In genomic region chr16:24755201-24755874, GRCh38 we compare ENCODE assay signal across 20 cellular contexts. TPM values are rescaled to one million over a fixed set of nuclear protein-coding genes. Genes with fewer than 3 reads are reported as not detected.
DNase-seq lines count a peak whose midpoint lies in the region; ATAC-seq and TF ChIP-seq lines count a peak whose summit lies in the region.
"Had no signal": no experiment of that assay in that cellular context is flagged by ENCODE, and none has a peak within 500 bp of the region (broad histone marks: within the 10 kb centered on the region; RNA-seq: fewer than 3 reads in every experiment).

No MANE protein-coding gene starts in this region.

- H3K4me1 Mint-ChIP-seq in stimulated activated naive CD8-positive, alpha-beta T cell treated with anti-CD3 and anti-CD28 coated beads, Interleukin-15, Interleukin-2, amounts not matched to agents 100 ng/mL and 50 ng/mL, for 24 hours (ENCODE audit: low read depth), result peaks cover 56% of the 10 kb centered on the region
- H3K4me1 Mint-ChIP-seq in stimulated activated naive CD8-positive, alpha-beta T cell treated with anti-CD3 and anti-CD28 coated beads, Interleukin-15, amount 100 ng/mL, for 72 hours, result peaks cover 45% of the 10 kb centered on the region
- H3K4me1 Mint-ChIP-seq in activated T-helper 17 cell treated with anti-CD3 and anti-CD28 coated beads, Interleukin-2, amount 50 U/mL, for 72 hours, result peaks cover 29% of the 10 kb centered on the region
- H3K4me1 Mint-ChIP-seq in memory B cell (peaks cover 35% of the 10 kb centered on the region), mesothelial cell of epicardium (peaks cover 5% of the 10 kb centered on the region)

- no peaks in the 10 kb centered on the region for H3K9me3 Mint-ChIP-seq in stimulated activated naive CD8-positive, alpha-beta T cell treated with anti-CD3 and anti-CD28 coated beads, Interleukin-15, Interleukin-2, amounts not matched to agents 100 ng/mL and 50 ng/mL, for 24 hours
- no peaks in the 10 kb centered on the region for H3K9me3 Mint-ChIP-seq in stimulated activated naive CD8-positive, alpha-beta T cell treated with anti-CD3 and anti-CD28 coated beads, Interleukin-15, amount 100 ng/mL, for 72 hours
- no peaks in the 10 kb centered on the region for H3K9me3 Mint-ChIP-seq in activated T-helper 17 cell treated with anti-CD3 and anti-CD28 coated beads, Interleukin-2, amount 50 U/mL, for 72 hours
- H3K9me3 Mint-ChIP-seq in memory B cell (no peaks in the 10 kb centered on the region), mesothelial cell of epicardium (no peaks in the 10 kb centered on the region)

- H3K27ac Mint-ChIP-seq in stimulated activated naive CD8-positive, alpha-beta T cell treated with anti-CD3 and anti-CD28 coated beads, Interleukin-15, Interleukin-2, amounts not matched to agents 100 ng/mL and 50 ng/mL, for 24 hours, result peak overlapping the region; percentile 46
- peak overlapping the region in 1 of 2 donors; percentile 75 for H3K27ac Mint-ChIP-seq in stimulated activated naive CD8-positive, alpha-beta T cell treated with anti-CD3 and anti-CD28 coated beads, Interleukin-15, amount 100 ng/mL, for 72 hours
- H3K27ac Mint-ChIP-seq in activated T-helper 17 cell treated with anti-CD3 and anti-CD28 coated beads, Interleukin-2, amount 50 U/mL, for 72 hours, result peak overlapping the region; percentile 36
- H3K27ac Mint-ChIP-seq in memory B cell (peak overlapping the region; percentile 72), mesothelial cell of epicardium (no peak overlapping the region)

- H3K27me3 Mint-ChIP-seq in stimulated activated naive CD8-positive, alpha-beta T cell treated with anti-CD3 and anti-CD28 coated beads, Interleukin-15, Interleukin-2, amounts not matched to agents 100 ng/mL and 50 ng/mL, for 24 hours, result no peaks in the 10 kb centered on the region
- H3K27me3 Mint-ChIP-seq in stimulated activated naive CD8-positive, alpha-beta T cell treated with anti-CD3 and anti-CD28 coated beads, Interleukin-15, amount 100 ng/mL, for 72 hours, result no peaks in the 10 kb centered on the region
- H3K27me3 Mint-ChIP-seq in activated T-helper 17 cell treated with anti-CD3 and anti-CD28 coated beads, Interleukin-2, amount 50 U/mL, for 72 hours, result no peaks in the 10 kb centered on the region
- H3K27me3 Mint-ChIP-seq in memory B cell (no peaks in the 10 kb centered on the region), mesothelial cell of epicardium (ENCODE audit: low read depth) (no peaks in the 10 kb centered on the region)

- no peak for TF ChIP-seq CTCF in mesothelial cell of epicardium (IDR thresholded peaks at IDR 0.05; ENCODE audit: unreplicated experiment)

- H3K4me3 ChIP-seq in MG63, result no peak overlapping the region
- H3K4me3 ChIP-seq: left lung, vagina had no signal

- H3K36me3 ChIP-seq in MG63, result peaks cover 45% of the 10 kb centered on the region

- DNase-seq in stimulated activated naive CD8-positive, alpha-beta T cell treated with anti-CD3 and anti-CD28 coated beads, Interleukin-15, amount 100 ng/mL, for 72 hours, result no peak
- DNase-seq in memory B cell (ENCODE audit: low spot score in 2 of 2), result no peak
- no peak for DNase-seq in NAMALWA (ENCODE audit: low spot score)
- no peak for DNase-seq in mesothelial cell of epicardium (ENCODE audit: low spot score in 2 of 2, unreplicated experiment in 2 of 2)
- DNase-seq in MG63, result no peak
- DNase-seq: activated CD4-positive, alpha-beta T cell treated with anti-CD3 and anti-CD28 coated beads for 1 hour; activated CD8-positive, alpha-beta memory T cell treated with anti-CD3 and anti-CD28 coated beads, Interleukin-2, amount 50 U/mL, for 48 hours; activated naive CD4-positive, alpha-beta T cell treated with anti-CD3 and anti-CD28 coated beads, Interleukin-2, amount 50 U/mL, for 16 hours; brain microvascular endothelial cell; dermis blood vessel endothelial cell; DMS 273 treated with DMSO at 0.1 percent for 48 hours; GDM1; left lung; NCI-H1105; NCI-H2171; stimulated activated CD4-positive, alpha-beta T cell treated with anti-CD3 and anti-CD28 coated beads, Interleukin-2, amount 100 ng/mL, for 48 hours; T-helper 9 cell had no signal

- H3K9me3 ChIP-seq in MG63, result no peaks in the 10 kb centered on the region
- H3K9me3 ChIP-seq: left lung, vagina had no signal

- H3K36me3 Mint-ChIP-seq in stimulated activated naive CD8-positive, alpha-beta T cell treated with anti-CD3 and anti-CD28 coated beads, Interleukin-15, Interleukin-2, amounts not matched to agents 100 ng/mL and 50 ng/mL, for 24 hours (ENCODE audit: low read depth), result peaks cover 25% of the 10 kb centered on the region
- peaks cover 23% of the 10 kb centered on the region for H3K36me3 Mint-ChIP-seq in activated T-helper 17 cell treated with anti-CD3 and anti-CD28 coated beads, Interleukin-2, amount 50 U/mL, for 72 hours (ENCODE audit: low read depth)
- H3K36me3 Mint-ChIP-seq in memory B cell, result peaks cover 6% of the 10 kb centered on the region
- no peaks in the 10 kb centered on the region for H3K36me3 Mint-ChIP-seq in mesothelial cell of epicardium

- H3K27me3 ChIP-seq in MG63, result no peaks in the 10 kb centered on the region
- H3K27me3 ChIP-seq: brain microvascular endothelial cell, left lung, vagina had no signal

- H3K4me3 Mint-ChIP-seq in stimulated activated naive CD8-positive, alpha-beta T cell treated with anti-CD3 and anti-CD28 coated beads, Interleukin-15, Interleukin-2, amounts not matched to agents 100 ng/mL and 50 ng/mL, for 24 hours, result no peak overlapping the region
- H3K4me3 Mint-ChIP-seq in stimulated activated naive CD8-positive, alpha-beta T cell treated with anti-CD3 and anti-CD28 coated beads, Interleukin-15, amount 100 ng/mL, for 72 hours, result no peak overlapping the region
- no peak overlapping the region for H3K4me3 Mint-ChIP-seq in activated T-helper 17 cell treated with anti-CD3 and anti-CD28 coated beads, Interleukin-2, amount 50 U/mL, for 72 hours
- H3K4me3 Mint-ChIP-seq in memory B cell (no peak overlapping the region), mesothelial cell of epicardium (no peak overlapping the region)

- ATAC-seq in stimulated activated naive CD8-positive, alpha-beta T cell treated with anti-CD3 and anti-CD28 coated beads, Interleukin-15, amount 100 ng/mL, for 72 hours, result no peak
- ATAC-seq in activated T-helper 17 cell treated with anti-CD3 and anti-CD28 coated beads, Interleukin-2, amount 50 U/mL, for 72 hours (replicated peaks), result no peak
- no peak for ATAC-seq in memory B cell (ENCODE audit: low read depth)
- ATAC-seq: left lung had no signal

RNA-seq across cellular contexts. Expression of gene TNRC6A, which starts 25.9 kb away (rescaled TPM):
- 10 to 100 TPM; 40.5 to 47.8 TPM for total RNA-seq in activated T-helper 17 cell treated with anti-CD3 and anti-CD28 coated beads, Interleukin-2, amount 50 U/mL, for 72 hours
- total RNA-seq in mesothelial cell of epicardium, result 77.3 to 89.7 TPM (median 82.1 TPM) in 3 replicates
- 9.2 and 12.7 TPM in 2 replicates for total RNA-seq in MG63 (2014; rRNA removed; shearing (Covaris generic); ENCODE audit: low replicate concordance)
